8 cellular contexts compared by ENCODE assay signal in the genomic region with DNA sequence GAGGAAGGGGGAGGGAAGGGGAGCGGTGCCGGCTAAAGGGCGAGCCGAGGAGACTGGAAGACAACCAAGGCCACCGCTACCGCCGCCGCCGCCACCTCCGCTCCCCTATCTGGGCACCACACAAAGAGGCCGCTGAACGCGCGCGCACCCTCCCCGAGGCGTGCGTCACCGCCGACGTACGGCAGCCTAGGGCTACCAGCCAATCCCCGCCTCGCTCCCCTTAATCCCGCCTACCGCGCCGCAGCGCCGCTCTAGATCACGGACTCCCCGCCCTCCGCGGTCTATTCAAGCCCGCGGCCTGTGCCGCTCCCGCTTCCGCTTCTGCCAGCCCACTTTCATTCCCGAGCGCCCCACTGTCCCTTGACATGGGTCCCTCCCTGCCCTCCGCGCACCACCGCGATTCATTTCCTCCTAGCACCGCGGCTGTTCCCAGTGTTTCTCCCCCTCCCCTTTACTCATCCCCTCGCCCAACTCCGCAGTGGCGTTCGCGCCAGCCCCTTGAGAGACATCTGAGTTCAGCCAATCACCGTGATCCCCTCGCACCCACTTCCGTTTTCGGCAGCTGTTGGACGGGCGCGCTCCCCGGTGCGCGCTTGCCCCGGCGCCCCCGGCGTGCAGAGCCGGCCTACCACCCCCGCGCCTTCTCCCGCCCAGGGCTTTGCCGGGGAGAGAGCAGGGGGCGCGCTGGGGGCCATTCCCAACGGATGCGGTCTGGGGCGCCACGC. TPM values are rescaled to one million over a fixed set of nuclear protein-coding genes. Genes with fewer than 3 reads are reported as not detected.
DNase-seq lines count a peak whose midpoint lies in the region; ATAC-seq and TF ChIP-seq lines count a peak whose summit lies in the region.

A gene (minus strand): TSS at position 128 of the 725 bp plus-strand sequence. CDS start 297 bp downstream, outside the sequence.

- no peaks in the 10 kb centered on the region for H3K9me3 ChIP-seq in Panc1 (ENCODE audit: control insufficient read depth, insufficient read depth, low read depth, low read length)
- no peaks in the 10 kb centered on the region for H3K9me3 ChIP-seq in esophagus muscularis mucosa

- H3K4me3 Mint-ChIP-seq in activated T-cell treated with anti-CD3 and anti-CD28 coated beads, Interleukin-2, amount 50 U/mL, for 4 hours = peak within 1 kb of the TSS; percentile 94

- H3K4me1 ChIP-seq in Panc1 (ENCODE audit: control insufficient read depth, insufficient read depth, low read length) = peaks cover 13% of the 10 kb centered on the region
- H3K4me1 ChIP-seq in esophagus muscularis mucosa = peaks cover 27 to 44% (median 40%) of the 10 kb centered on the region in 4 donors

- peaks cover 27% of the 10 kb centered on the region for H3K4me1 Mint-ChIP-seq in activated T-cell treated with anti-CD3 and anti-CD28 coated beads, Interleukin-2, amount 50 U/mL, for 4 hours (ENCODE audit: low read depth)

- H3K9me3 Mint-ChIP-seq in activated T-cell treated with anti-CD3 and anti-CD28 coated beads, Interleukin-2, amount 50 U/mL, for 4 hours = no peaks in the 10 kb centered on the region

- CTCF ChIA-PET in Panc1 (lab: Charles Lee) = no interaction called here

- peak; percentile 96 for TF ChIP-seq POLR2A in esophagus muscularis mucosa (IDR thresholded peaks at IDR 0.05; ENCODE audit: low read depth)

- WGBS in esophagus muscularis mucosa = under 1% methylated on average over 47 of the region's 77 CpGs

- ATAC-seq in GM21723 (IDR thresholded peaks at IDR 0.05; ENCODE audit: unreplicated experiment) (peak; percentile 80), Panc1 (peak; percentile 95)
- peak; percentile 88 for ATAC-seq in activated T-cell treated with anti-CD3 and anti-CD28 coated beads, Interleukin-2, amount 50 U/mL, for 4 hours

- no peaks in the 10 kb centered on the region for H3K27me3 Mint-ChIP-seq in activated T-cell treated with anti-CD3 and anti-CD28 coated beads, Interleukin-2, amount 50 U/mL, for 4 hours (ENCODE audit: low read depth)

- no TSS peak for BruUV-seq in Panc1 (replicated peaks; lab: Mats Ljungman, UMichigan)

- DNase-seq in DMS53 treated with DMSO at 0.1 percent for 48 hours (lab: John Stamatoyannopoulos, UW; ENCODE audit: unreplicated experiment) (peak; percentile 92), KG1 (lab: John Stamatoyannopoulos, UW) (peak; percentile 70), Panc1 (ENCODE audit: low read depth, low spot score) (peak; percentile 88), esophagus muscularis mucosa (ENCODE audit: extremely low spot score) (peak; percentile 99), myocyte (ENCODE audit: low read depth) (peak; percentile 97)
- peak; percentile 97 for DNase-seq in activated T-cell treated with anti-CD3 and anti-CD28 coated beads, Interleukin-2, amount 50 U/mL, for 4 hours
- DNase-seq in stimulated activated CD8-positive, alpha-beta memory T cell treated with anti-CD3 and anti-CD28 coated beads, Interleukin-7, amount 100 ng/mL, for 48 hours (ENCODE audit: extremely low read depth in 1 of 2, low read depth in 1 of 2) = peak; percentile 93

- peak within 1 kb of the TSS; percentile 98 for H3K27ac ChIP-seq in Panc1 (ENCODE audit: low read length)
- H3K27ac ChIP-seq in esophagus muscularis mucosa (replicated peaks in 1 of 4) = peak within 1 kb of the TSS; percentile 89 to 98 (median 96)

- H3K27me3 ChIP-seq in Panc1 (ENCODE audit: control insufficient read depth, insufficient read depth, low read length) = no peaks in the 10 kb centered on the region
- H3K27me3 ChIP-seq in esophagus muscularis mucosa = no peaks in the 10 kb centered on the region

- intact Hi-C loops in Panc1 (cut with micrococcal nuclease; ENCODE audit: unreplicated experiment) = no loop called here
- intact Hi-C loops in esophagus muscularis mucosa (cut with DNase I) = no loop called here

- H3K36me3 Mint-ChIP-seq in activated T-cell treated with anti-CD3 and anti-CD28 coated beads, Interleukin-2, amount 50 U/mL, for 4 hours (ENCODE audit: insufficient read depth) = peaks cover 20% of the 10 kb centered on the region

- TF ChIP-seq EP300 in esophagus muscularis mucosa (IDR thresholded peaks at IDR 0.05) = no peak

- no peak for TF ChIP-seq CTCF in Panc1 (IDR thresholded peaks at IDR 0.05)
- peak in 2 of 3 experiments; percentile 10 to 12 for TF ChIP-seq CTCF in esophagus muscularis mucosa (IDR thresholded peaks at IDR 0.05)

- POLR2A ChIA-PET in Panc1 (lab: Charles Lee) = interaction anchor here (0.7 to 0.8 kb wide), 5 partner anchors 47 to 1004 kb away, joined by 4 to 11 read pairs (median 8); no protein-coding TSS in a partner anchor

- in situ Hi-C loops in Panc1 (cut with HindIII; ENCODE audit: low pct_unique_long_range_greater_than_20kb, low sequenced_read_pairs) = no loop called here

- peak within 1 kb of the TSS; percentile 93 to 98 for H3K4me3 ChIP-seq in Panc1 (ENCODE audit: low read depth in 2 of 2, low read length in 2 of 2)
- H3K4me3 ChIP-seq in esophagus muscularis mucosa = peak within 1 kb of the TSS; percentile 61 to 86 (median 80)

- H3K36me3 ChIP-seq in Panc1 (ENCODE audit: control insufficient read depth, insufficient read depth, low read length) (peaks cover 8% of the 10 kb centered on the region), esophagus muscularis mucosa (peaks cover 0 to 6% (median 0%) of the 10 kb centered on the region in 4 donors)

RNA-seq across cellular contexts. Expression of the gene that starts here (rescaled TPM):
- total RNA-seq in Panc1 (2021; ENCODE audit: unreplicated experiment) = 33.3 TPM
- polyA plus RNA-seq in Panc1 (2012; ENCODE audit: insufficient read length) = 36.8 TPM
- 10 to 100 TPM; 48.0 to 49.5 (median 48.6) TPM for total RNA-seq in activated T-cell treated with anti-CD3 and anti-CD28 coated beads, Interleukin-2, amount 50 U/mL, for 4 hours
- total RNA-seq in esophagus muscularis mucosa = 10 to 100 TPM; 12.9 to 15.2 (median 14.7) TPM
- 9.3 and 10.5 TPM in 2 replicates for total RNA-seq in myocyte
- 27.7 TPM for polyA plus RNA-seq in myocyte (2012)

Comparison
In these comparisons a context has a peak if more than half of its experiments do, and no peak if none do; other contexts are left out.
1. Peak in every context shown above with its lines: DNase-seq, ATAC-seq, H3K4me3 ChIP-seq and H3K27ac ChIP-seq.